Comparison of ENCODE assay signal across 1 cellular context in genomic region chr2:9843229-9844035, GRCh38.
TF ChIP-seq lines count a peak whose summit lies in the region.

Gene TAF1B, plus strand, starts transcription at chr2:9843474. Its CDS starts 68 bp downstream, at chr2:9843542.

TF ChIP-seq in HEK293, 187 proteins besides CTCF, POLR2A, EP300 and RAD21 (continued from another document):
- no peak for TF ChIP-seq PRDM4 (tag by site-specific recombination; IDR thresholded peaks at IDR 0.05)
- TF ChIP-seq, protein P1, sequence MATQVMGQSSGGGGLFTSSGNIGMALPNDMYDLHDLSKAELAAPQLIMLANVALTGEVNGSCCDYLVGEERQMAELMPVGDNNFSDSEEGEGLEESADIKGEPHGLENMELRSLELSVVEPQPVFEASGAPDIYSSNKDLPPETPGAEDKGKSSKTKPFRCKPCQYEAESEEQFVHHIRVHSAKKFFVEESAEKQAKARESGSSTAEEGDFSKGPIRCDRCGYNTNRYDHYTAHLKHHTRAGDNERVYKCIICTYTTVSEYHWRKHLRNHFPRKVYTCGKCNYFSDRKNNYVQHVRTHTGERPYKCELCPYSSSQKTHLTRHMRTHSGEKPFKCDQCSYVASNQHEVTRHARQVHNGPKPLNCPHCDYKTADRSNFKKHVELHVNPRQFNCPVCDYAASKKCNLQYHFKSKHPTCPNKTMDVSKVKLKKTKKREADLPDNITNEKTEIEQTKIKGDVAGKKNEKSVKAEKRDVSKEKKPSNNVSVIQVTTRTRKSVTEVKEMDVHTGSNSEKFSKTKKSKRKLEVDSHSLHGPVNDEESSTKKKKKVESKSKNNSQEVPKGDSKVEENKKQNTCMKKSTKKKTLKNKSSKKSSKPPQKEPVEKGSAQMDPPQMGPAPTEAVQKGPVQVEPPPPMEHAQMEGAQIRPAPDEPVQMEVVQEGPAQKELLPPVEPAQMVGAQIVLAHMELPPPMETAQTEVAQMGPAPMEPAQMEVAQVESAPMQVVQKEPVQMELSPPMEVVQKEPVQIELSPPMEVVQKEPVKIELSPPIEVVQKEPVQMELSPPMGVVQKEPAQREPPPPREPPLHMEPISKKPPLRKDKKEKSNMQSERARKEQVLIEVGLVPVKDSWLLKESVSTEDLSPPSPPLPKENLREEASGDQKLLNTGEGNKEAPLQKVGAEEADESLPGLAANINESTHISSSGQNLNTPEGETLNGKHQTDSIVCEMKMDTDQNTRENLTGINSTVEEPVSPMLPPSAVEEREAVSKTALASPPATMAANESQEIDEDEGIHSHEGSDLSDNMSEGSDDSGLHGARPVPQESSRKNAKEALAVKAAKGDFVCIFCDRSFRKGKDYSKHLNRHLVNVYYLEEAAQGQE (tag by site-specific recombination; IDR thresholded peaks at IDR 0.05) = no peak
- TF ChIP-seq ZFP3 (tag by site-specific recombination; IDR thresholded peaks at IDR 0.05; ENCODE audit: low read depth) = no peak
- TF ChIP-seq ZNF292 (tag by site-specific recombination; IDR thresholded peaks at IDR 0.05; ENCODE audit: borderline replicate concordance, low read depth) = no peak
- no peak for TF ChIP-seq ZNF747 (tag by site-specific recombination; IDR thresholded peaks at IDR 0.05)
- TF ChIP-seq ZNF768 (tag by site-specific recombination; IDR thresholded peaks at IDR 0.05) = no peak
- no peak for TF ChIP-seq ZNF114 (tag by site-specific recombination; IDR thresholded peaks at IDR 0.05)
- TF ChIP-seq TCF7L2 (IDR thresholded peaks at IDR 0.05; ENCODE audit: borderline replicate concordance, low read depth, low read length) = peak; percentile 93
- no peak for TF ChIP-seq ZNF350 (tag by site-specific recombination; IDR thresholded peaks at IDR 0.05)
- no peak for TF ChIP-seq ZNF621 (tag by site-specific recombination; IDR thresholded peaks at IDR 0.05)
- peak; percentile 57; the same call in 1 of the 2 replicates for TF ChIP-seq ZNF692 (tag by site-specific recombination; IDR thresholded peaks at IDR 0.05)
- peak; percentile 94 for TF ChIP-seq ZBTB17 (tag by site-specific recombination; IDR thresholded peaks at IDR 0.05)
- TF ChIP-seq GFI1B (tag by site-specific recombination; IDR thresholded peaks at IDR 0.05) = no peak
- 0 out of 2 replicates have a peak, but pooled peaks have one; percentile 33 for TF ChIP-seq ZBTB7A (tag by site-specific recombination; IDR thresholded peaks at IDR 0.05; ENCODE audit: low read depth)
- peak; percentile 93 for TF ChIP-seq ZFHX2 (tag by site-specific recombination; conservative IDR thresholded peaks at IDR 0.05)
- TF ChIP-seq ZNF707 (tag by site-specific recombination; IDR thresholded peaks at IDR 0.05) = no peak
- no peak for TF ChIP-seq ZNF18 (tag by site-specific recombination; IDR thresholded peaks at IDR 0.05)
- no peak for TF ChIP-seq ZNF175 (tag by site-specific recombination; IDR thresholded peaks at IDR 0.05)
- TF ChIP-seq GLIS1 (tag by site-specific recombination; IDR thresholded peaks at IDR 0.05) = peak; percentile 78
- TF ChIP-seq ZNF791 (tag by site-specific recombination; IDR thresholded peaks at IDR 0.05) = no peak
- no peak for TF ChIP-seq FEZF1 (tag by site-specific recombination; IDR thresholded peaks at IDR 0.05)
- TF ChIP-seq, protein P2, sequence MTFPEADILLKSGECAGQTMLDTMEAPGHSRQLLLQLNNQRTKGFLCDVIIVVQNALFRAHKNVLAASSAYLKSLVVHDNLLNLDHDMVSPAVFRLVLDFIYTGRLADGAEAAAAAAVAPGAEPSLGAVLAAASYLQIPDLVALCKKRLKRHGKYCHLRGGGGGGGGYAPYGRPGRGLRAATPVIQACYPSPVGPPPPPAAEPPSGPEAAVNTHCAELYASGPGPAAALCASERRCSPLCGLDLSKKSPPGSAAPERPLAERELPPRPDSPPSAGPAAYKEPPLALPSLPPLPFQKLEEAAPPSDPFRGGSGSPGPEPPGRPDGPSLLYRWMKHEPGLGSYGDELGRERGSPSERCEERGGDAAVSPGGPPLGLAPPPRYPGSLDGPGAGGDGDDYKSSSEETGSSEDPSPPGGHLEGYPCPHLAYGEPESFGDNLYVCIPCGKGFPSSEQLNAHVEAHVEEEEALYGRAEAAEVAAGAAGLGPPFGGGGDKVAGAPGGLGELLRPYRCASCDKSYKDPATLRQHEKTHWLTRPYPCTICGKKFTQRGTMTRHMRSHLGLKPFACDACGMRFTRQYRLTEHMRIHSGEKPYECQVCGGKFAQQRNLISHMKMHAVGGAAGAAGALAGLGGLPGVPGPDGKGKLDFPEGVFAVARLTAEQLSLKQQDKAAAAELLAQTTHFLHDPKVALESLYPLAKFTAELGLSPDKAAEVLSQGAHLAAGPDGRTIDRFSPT (tag by site-specific recombination; IDR thresholded peaks at IDR 0.05) = no peak
- no peak for TF ChIP-seq AEBP2 (tag by site-specific recombination; IDR thresholded peaks at IDR 0.05; ENCODE audit: borderline replicate concordance)
- TF ChIP-seq, protein P3, sequence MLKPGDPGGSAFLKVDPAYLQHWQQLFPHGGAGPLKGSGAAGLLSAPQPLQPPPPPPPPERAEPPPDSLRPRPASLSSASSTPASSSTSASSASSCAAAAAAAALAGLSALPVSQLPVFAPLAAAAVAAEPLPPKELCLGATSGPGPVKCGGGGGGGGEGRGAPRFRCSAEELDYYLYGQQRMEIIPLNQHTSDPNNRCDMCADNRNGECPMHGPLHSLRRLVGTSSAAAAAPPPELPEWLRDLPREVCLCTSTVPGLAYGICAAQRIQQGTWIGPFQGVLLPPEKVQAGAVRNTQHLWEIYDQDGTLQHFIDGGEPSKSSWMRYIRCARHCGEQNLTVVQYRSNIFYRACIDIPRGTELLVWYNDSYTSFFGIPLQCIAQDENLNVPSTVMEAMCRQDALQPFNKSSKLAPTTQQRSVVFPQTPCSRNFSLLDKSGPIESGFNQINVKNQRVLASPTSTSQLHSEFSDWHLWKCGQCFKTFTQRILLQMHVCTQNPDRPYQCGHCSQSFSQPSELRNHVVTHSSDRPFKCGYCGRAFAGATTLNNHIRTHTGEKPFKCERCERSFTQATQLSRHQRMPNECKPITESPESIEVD (tag by site-specific recombination; IDR thresholded peaks at IDR 0.05) = no peak
- TF ChIP-seq ZNF660 (tag by site-specific recombination; IDR thresholded peaks at IDR 0.05) = no peak
- peak; percentile 57 for TF ChIP-seq SP7 (tag by site-specific recombination; IDR thresholded peaks at IDR 0.05)
TF ChIP-seq in HEK293: peak in this region for 41.
